26 cellular contexts compared by ENCODE assay signal in the genomic region with DNA sequence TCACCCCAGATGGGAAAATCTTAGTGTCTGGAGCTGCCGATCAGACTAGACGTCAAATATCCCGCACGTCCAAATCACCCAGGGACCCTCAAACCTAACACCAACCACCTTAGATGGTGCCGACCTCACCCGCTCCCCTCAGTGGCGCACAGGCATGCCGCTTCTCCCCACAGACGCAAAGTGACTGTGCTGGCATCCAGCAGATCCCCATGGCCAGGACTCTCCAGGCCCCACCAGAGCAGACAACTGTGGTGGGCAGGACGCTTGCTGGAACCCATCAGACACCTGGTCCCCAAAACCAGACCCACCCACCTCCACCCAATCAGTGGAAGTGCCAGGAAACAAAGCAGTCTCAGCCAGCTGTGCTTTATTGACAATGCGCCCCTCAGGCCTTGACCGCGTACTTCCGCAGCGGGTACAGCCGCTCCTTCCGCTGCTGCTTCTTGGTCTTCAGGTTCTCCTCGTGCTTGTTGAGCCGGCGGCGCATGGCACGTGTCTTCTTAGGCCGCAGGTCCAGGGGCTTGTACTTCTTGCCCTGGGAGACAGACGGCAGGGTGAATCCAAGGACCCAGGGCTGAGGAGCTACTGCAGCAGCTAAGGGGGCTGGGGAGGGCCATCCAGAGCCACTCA. TPM values are rescaled to one million over a fixed set of nuclear protein-coding genes. Genes with fewer than 3 reads are reported as not detected.
DNase-seq lines count a peak whose midpoint lies in the region; ATAC-seq, FAIRE-seq and TF ChIP-seq lines count a peak whose summit lies in the region.
"Had no signal": no experiment of that assay in that cellular context is flagged by ENCODE, and none has a peak within 500 bp of the region (broad histone marks: within the 10 kb centered on the region; RNA-seq: fewer than 3 reads in every experiment).

No MANE protein-coding gene starts in this region.

- no peaks in the 10 kb centered on the region for H3K9me3 Mint-ChIP-seq in stimulated activated naive B cell treated with anti-CD40 and anti-IgM and Interleukin-4, amounts not matched to agents 10 μg/mL and 1 μg/mL and 100 μg/mL, for 72 hours
- H3K9me3 Mint-ChIP-seq: CD8-positive, alpha-beta T cell had no signal

- H3K4me2 ChIP-seq in HepG2 (ENCODE audit: low read depth, low read length), result no peak overlapping the region

- H3K4me3 Mint-ChIP-seq in T-helper 17 cell, result no peak overlapping the region
- H3K4me3 Mint-ChIP-seq in stimulated activated naive B cell treated with anti-CD40 and anti-IgM and Interleukin-4, amounts not matched to agents 10 μg/mL and 1 μg/mL and 100 μg/mL, for 72 hours, result peak overlapping the region; percentile 9 to 37
- H3K4me3 Mint-ChIP-seq: CD8-positive, alpha-beta T cell had no signal

- peaks cover 29% of the 10 kb centered on the region for H3K79me2 ChIP-seq in HepG2 (ENCODE audit: insufficient read depth, low read length)

- peak overlapping the region; percentile 9 for H3K27ac Mint-ChIP-seq in T-helper 17 cell
- peak overlapping the region; percentile 61 for H3K27ac Mint-ChIP-seq in stimulated activated naive B cell treated with anti-CD40 and anti-IgM and Interleukin-4, amounts not matched to agents 10 μg/mL and 1 μg/mL and 100 μg/mL, for 72 hours
- H3K27ac Mint-ChIP-seq: CD8-positive, alpha-beta T cell had no signal

- ATAC-seq in HepG2, result no peak
- no peak for ATAC-seq in right lobe of liver
- ATAC-seq in T-helper 17 cell, result no peak
- no peak for ATAC-seq in stimulated activated naive B cell treated with anti-CD40 and anti-IgM and Interleukin-4, amounts not matched to agents 10 μg/mL and 1 μg/mL and 100 μg/mL, for 72 hours (replicated peaks)
- no peak for ATAC-seq in HG02885 (IDR thresholded peaks at IDR 0.05; ENCODE audit: poor library complexity, unreplicated experiment)
- ATAC-seq in HG03378 (IDR thresholded peaks at IDR 0.05; ENCODE audit: unreplicated experiment), result no peak
- ATAC-seq: CD8-positive, alpha-beta T cell; mucosa of descending colon had no signal

- H3K27me3 Mint-ChIP-seq in T-helper 17 cell, result no peaks in the 10 kb centered on the region
- H3K27me3 Mint-ChIP-seq in stimulated activated naive B cell treated with anti-CD40 and anti-IgM and Interleukin-4, amounts not matched to agents 10 μg/mL and 1 μg/mL and 100 μg/mL, for 72 hours, result no peaks in the 10 kb centered on the region

- intact Hi-C loops in HepG2 (cut with micrococcal nuclease; ENCODE audit: unreplicated experiment) (no loop called here), right lobe of liver (cut with DNase I) (no loop called here)

- peaks cover 25% of the 10 kb centered on the region for H3K4me1 Mint-ChIP-seq in T-helper 17 cell
- peaks cover 33 to 71% of the 10 kb centered on the region in 2 donors for H3K4me1 Mint-ChIP-seq in stimulated activated naive B cell treated with anti-CD40 and anti-IgM and Interleukin-4, amounts not matched to agents 10 μg/mL and 1 μg/mL and 100 μg/mL, for 72 hours

- no peak overlapping the region for H2AFZ ChIP-seq in HepG2 (ENCODE audit: low read length)

- H3K9me3 ChIP-seq in HepG2 (ENCODE audit: low read length) (no peaks in the 10 kb centered on the region), right lobe of liver (no peaks in the 10 kb centered on the region), T-helper 17 cell (ENCODE audit: control insufficient read depth, low read length, poor library complexity, severe bottlenecking) (no peaks in the 10 kb centered on the region)
- H3K9me3 ChIP-seq: esophagus muscularis mucosa, mucosa of descending colon, thyroid gland had no signal

- CTCF ChIA-PET in HepG2 (lab: Yijun Ruan, JAX; ENCODE audit: low intra/inter-chr PET ratio, low total read pairs), result no interaction called here

- FAIRE-seq in HepG2 (lab: Jason Lieb, UNC), result no peak
- FAIRE-seq: frontal cortex, GM12891 had no signal

- H3K36me3 ChIP-seq in HepG2 (replicated peaks in 1 of 2; ENCODE audit: control insufficient read depth in 1 of 2, insufficient read depth in 2 of 2, low read length in 2 of 2) (peaks cover 17 to 37% of the 10 kb centered on the region in 2 experiments), right lobe of liver (peaks cover 0 to 37% (median 19%) of the 10 kb centered on the region in 4 donors)

- H3K27me3 ChIP-seq in HepG2 (ENCODE audit: control insufficient read depth in 1 of 2, insufficient read depth in 2 of 2, low read length in 2 of 2), result no peaks in the 10 kb centered on the region; a peak in 2 of 5 replicates
- H3K27me3 ChIP-seq in right lobe of liver, result no peaks in the 10 kb centered on the region
- H3K27me3 ChIP-seq: esophagus muscularis mucosa, thyroid gland had no signal

- no peak overlapping the region for H3K27ac ChIP-seq in HepG2 (ENCODE audit: extremely low read length, insufficient read depth, low read length)
- no peak overlapping the region for H3K27ac ChIP-seq in right lobe of liver
- H3K27ac ChIP-seq in coronary artery, result no peak overlapping the region
- H3K27ac ChIP-seq: esophagus muscularis mucosa, skin epidermis, thyroid gland had no signal

- peaks cover 43% of the 10 kb centered on the region for H4K20me1 ChIP-seq in HepG2 (ENCODE audit: insufficient read depth, low read length)

- H3K9ac ChIP-seq in HepG2 (ENCODE audit: insufficient read depth, low read depth, low read length), result no peak overlapping the region

- WGBS in HepG2 (ENCODE audit: low lambda C conversion rate), result 97% methylated on average over 23 of the region's 24 CpGs
- WGBS in right lobe of liver (ENCODE audit: insufficient coverage, low coverage, low lambda C conversion rate, missing lambda C conversion rate), result 97% methylated on average over 6 of the region's 24 CpGs

- no peak overlapping the region for H3K4me3 ChIP-seq in HepG2 (replicated peaks in 1 of 3; ENCODE audit: insufficient read depth in 1 of 3, low read depth in 2 of 3, low read length in 3 of 3)
- H3K4me3 ChIP-seq in right lobe of liver, result no peak overlapping the region
- H3K4me3 ChIP-seq in coronary artery, result no peak overlapping the region
- H3K4me3 ChIP-seq: esophagus muscularis mucosa, mucosa of descending colon, skin epidermis, thyroid gland had no signal

- DNase-seq in HepG2 (ENCODE audit: low spot score) (no peak), right lobe of liver (no peak), T-helper 17 cell (no peak), coronary artery (ENCODE audit: low spot score) (peak; percentile 65), T-helper 1 cell (no peak)
- DNase-seq in stimulated activated naive B cell treated with anti-CD40 and anti-IgM and Interleukin-4, amounts not matched to agents 10 μg/mL and 1 μg/mL and 100 μg/mL, for 72 hours, result no peak
- DNase-seq: CD8-positive, alpha-beta T cell; DMS79; effector memory CD4-positive, alpha-beta T cell; hippocampal formation; Kasumi-1; mucosa of descending colon; NCI-H187 treated with DMSO at 0.1 percent for 48 hours; NCI-H748 treated with DMSO at 0.1 percent for 48 hours; OCI-M1; SHP77; stimulated activated naive CD4-positive, alpha-beta T cell; thyroid gland had no signal

- H3K4me1 ChIP-seq in HepG2 (ENCODE audit: insufficient read depth, low read length) (peaks cover 41% of the 10 kb centered on the region), right lobe of liver (peaks cover 0 to 18% (median 5%) of the 10 kb centered on the region in 4 donors)

- POLR2A ChIA-PET in HepG2 (lab: Yijun Ruan, JAX), result interaction anchor here (1.1 to 4.2 kb wide), 3 partner anchors 9 to 87 kb away, joined by 3 to 39 read pairs (median 4); partner anchors contain the start of gene NR6A1

- TF ChIP-seq RAD21 in HepG2 (CRISPR knock-in tag; IDR thresholded peaks at IDR 0.05), result no peak

- in situ Hi-C loops in HepG2 (cut with HindIII; ENCODE audit: extremely low pct_ligation_motif_present, low pct_unique_long_range_greater_than_20kb), result no loop called here

- BruUV-seq in HepG2 (replicated peaks; lab: Mats Ljungman, UMichigan), result no TSS peak

- H3K36me3 Mint-ChIP-seq in T-helper 17 cell (ENCODE audit: low read depth), result peaks cover 4% of the 10 kb centered on the region
- H3K36me3 Mint-ChIP-seq in stimulated activated naive B cell treated with anti-CD40 and anti-IgM and Interleukin-4, amounts not matched to agents 10 μg/mL and 1 μg/mL and 100 μg/mL, for 72 hours, result peaks cover 36 to 47% of the 10 kb centered on the region in 2 donors

- TF ChIP-seq CTCF in HepG2 (CRISPR knock-in tag; IDR thresholded peaks at IDR 0.05) (no peak), right lobe of liver (IDR thresholded peaks at IDR 0.05) (no peak), coronary artery (IDR thresholded peaks at IDR 0.05) (no peak)

- TF ChIP-seq POLR2A in HepG2 (IDR thresholded peaks at IDR 0.05; ENCODE audit: insufficient read depth in 1 of 2, low read depth in 2 of 2, low read length in 2 of 2) (no peak), right lobe of liver (IDR thresholded peaks at IDR 0.05) (no peak)

- no peak for TF ChIP-seq EP300 in HepG2 (IDR thresholded peaks at IDR 0.05; ENCODE audit: low read depth in 2 of 2, low read length in 2 of 2)
- TF ChIP-seq EP300 in HepG2 (CRISPR knock-in tag; IDR thresholded peaks at IDR 0.05; ENCODE audit: borderline replicate concordance), result no peak

RNA-seq across cellular contexts. Expression of gene RPL35, which starts 4.1 kb away (rescaled TPM):
- total RNA-seq in HepG2 (2016; rRNA removed; fragmentation: Illumina TruSeq; extraction: Trizol) (2,153 and 2,627 TPM in 2 replicates), right lobe of liver (1,000 to 10,000 TPM in 2 of 6 experiments, 100 to 1,000 TPM in 4; 372 to 1,299 (median 414) TPM), T-helper 17 cell (1,000 to 10,000 TPM; 1,657 to 1,708 TPM)
- total RNA-seq in HepG2 (2016; cell fraction: cytosol; rRNA removed; fragmentation: Illumina TruSeq; extraction: Trizol; ENCODE audit: low read depth), result 3,385 and 3,407 TPM in 2 replicates
- total RNA-seq in HepG2 (2016; cell fraction: insoluble cytoplasmic fraction; rRNA removed; fragmentation: Illumina TruSeq; extraction: Trizol), result 2,139 and 2,989 TPM in 2 replicates
- total RNA-seq in HepG2 (2016; cell fraction: membrane; rRNA removed; fragmentation: Illumina TruSeq; extraction: Trizol), result 3,807 and 4,143 TPM in 2 replicates
- 683 and 708 TPM in 2 replicates for total RNA-seq in HepG2 (2016; cell fraction: nucleus; rRNA removed; fragmentation: Illumina TruSeq; extraction: Trizol)
- 2,935 and 3,116 TPM in 2 replicates for polyA plus RNA-seq in HepG2 (2011; rRNA removed)
- polyA plus RNA-seq in HepG2 (2011; cell fraction: cytosol; rRNA removed), result 2,953 and 3,054 TPM in 2 replicates
- polyA plus RNA-seq in HepG2 (2011; cell fraction: nucleus; rRNA removed), result 616 and 803 TPM in 2 replicates
- polyA plus RNA-seq in HepG2 (2012), result 2,083 and 2,112 TPM in 2 replicates
- 3,684 and 3,704 TPM in 2 replicates for polyA plus RNA-seq in HepG2 (2016; cell fraction: cytosol; fragmentation: Illumina TruSeq; extraction: Trizol; ENCODE audit: low read depth)
- polyA plus RNA-seq in HepG2 (2016; cell fraction: insoluble cytoplasmic fraction; fragmentation: Illumina TruSeq; extraction: Trizol; ENCODE audit: low read depth), result 2,597 and 2,813 TPM in 2 replicates
- polyA plus RNA-seq in HepG2 (2016; cell fraction: membrane; fragmentation: Illumina TruSeq; extraction: Trizol; ENCODE audit: low read depth), result 3,334 and 3,770 TPM in 2 replicates
- 1,227 and 1,286 TPM in 2 replicates for polyA plus RNA-seq in HepG2 (2016; cell fraction: nucleus; fragmentation: Illumina TruSeq; extraction: Trizol; ENCODE audit: insufficient read depth, low read depth)
- polyA minus RNA-seq in HepG2 (2011; rRNA and poly(A)+ RNA removed; ENCODE audit: low replicate concordance), result 387 and 1,363 TPM in 2 replicates
- polyA minus RNA-seq in HepG2 (2011; cell fraction: cytosol; rRNA and poly(A)+ RNA removed), result 205 and 223 TPM in 2 replicates
- polyA minus RNA-seq in HepG2 (2011; cell fraction: nucleus; rRNA and poly(A)+ RNA removed), result 118 and 163 TPM in 2 replicates

RNA-seq across cellular contexts. Expression of gene ARPC5L, which starts 4.3 kb away (rescaled TPM):
- 33.8 and 35.4 TPM in 2 replicates for total RNA-seq in HepG2 (2016; rRNA removed; fragmentation: Illumina TruSeq; extraction: Trizol)
- total RNA-seq in HepG2 (2016; cell fraction: cytosol; rRNA removed; fragmentation: Illumina TruSeq; extraction: Trizol; ENCODE audit: low read depth), result 21.4 and 25.6 TPM in 2 replicates
- total RNA-seq in HepG2 (2016; cell fraction: insoluble cytoplasmic fraction; rRNA removed; fragmentation: Illumina TruSeq; extraction: Trizol), result 32.9 and 34.8 TPM in 2 replicates
- total RNA-seq in HepG2 (2016; cell fraction: membrane; rRNA removed; fragmentation: Illumina TruSeq; extraction: Trizol), result 37.4 and 43.6 TPM in 2 replicates
- 17.1 and 19.2 TPM in 2 replicates for total RNA-seq in HepG2 (2016; cell fraction: nucleus; rRNA removed; fragmentation: Illumina TruSeq; extraction: Trizol)
- 23.6 and 29.9 TPM in 2 replicates for polyA plus RNA-seq in HepG2 (2011; rRNA removed)
- 24.8 and 25.8 TPM in 2 replicates for polyA plus RNA-seq in HepG2 (2011; cell fraction: cytosol; rRNA removed)
- polyA plus RNA-seq in HepG2 (2011; cell fraction: nucleus; rRNA removed), result 14.2 and 16.9 TPM in 2 replicates
- 23.8 and 28.3 TPM in 2 replicates for polyA plus RNA-seq in HepG2 (2012)
- 38.1 and 45.8 TPM in 2 replicates for polyA plus RNA-seq in HepG2 (2016; cell fraction: cytosol; fragmentation: Illumina TruSeq; extraction: Trizol; ENCODE audit: low read depth)
- 52.1 and 52.2 TPM in 2 replicates for polyA plus RNA-seq in HepG2 (2016; cell fraction: insoluble cytoplasmic fraction; fragmentation: Illumina TruSeq; extraction: Trizol; ENCODE audit: low read depth)
- polyA plus RNA-seq in HepG2 (2016; cell fraction: membrane; fragmentation: Illumina TruSeq; extraction: Trizol; ENCODE audit: low read depth), result 48.0 and 55.5 TPM in 2 replicates
- polyA plus RNA-seq in HepG2 (2016; cell fraction: nucleus; fragmentation: Illumina TruSeq; extraction: Trizol; ENCODE audit: insufficient read depth, low read depth), result 58.5 and 61.4 TPM in 2 replicates
- 9.0 and 35.1 TPM in 2 replicates for polyA minus RNA-seq in HepG2 (2011; rRNA and poly(A)+ RNA removed; ENCODE audit: low replicate concordance)
- polyA minus RNA-seq in HepG2 (2011; cell fraction: cytosol; rRNA and poly(A)+ RNA removed), result 8.1 and 9.9 TPM in 2 replicates
- polyA minus RNA-seq in HepG2 (2011; cell fraction: nucleus; rRNA and poly(A)+ RNA removed), result 10.1 and 10.8 TPM in 2 replicates
- 10 to 100 TPM; 15.2 to 25.7 (median 20.6) TPM for total RNA-seq in right lobe of liver
- 10 to 100 TPM; 37.5 to 44.7 TPM for total RNA-seq in T-helper 17 cell

RNA-seq across cellular contexts. Expression of gene WDR38, which starts 4.4 kb away (rescaled TPM):
- total RNA-seq in HepG2 (2016; rRNA removed; fragmentation: Illumina TruSeq; extraction: Trizol), result not detected in 2 replicates
- not detected in 2 replicates for total RNA-seq in HepG2 (2016; cell fraction: cytosol; rRNA removed; fragmentation: Illumina TruSeq; extraction: Trizol; ENCODE audit: low read depth)
- not detected in 2 replicates for total RNA-seq in HepG2 (2016; cell fraction: insoluble cytoplasmic fraction; rRNA removed; fragmentation: Illumina TruSeq; extraction: Trizol)
- total RNA-seq in HepG2 (2016; cell fraction: membrane; rRNA removed; fragmentation: Illumina TruSeq; extraction: Trizol), result not detected in 2 replicates
- not detected in 2 replicates for total RNA-seq in HepG2 (2016; cell fraction: nucleus; rRNA removed; fragmentation: Illumina TruSeq; extraction: Trizol)
- not detected in 2 replicates for polyA plus RNA-seq in HepG2 (2011; rRNA removed)
- not detected in 2 replicates for polyA plus RNA-seq in HepG2 (2011; cell fraction: cytosol; rRNA removed)
- not detected in 2 replicates for polyA plus RNA-seq in HepG2 (2011; cell fraction: nucleus; rRNA removed)
- 0.11 TPM in 1 of 2 replicates, not detected in the other for polyA plus RNA-seq in HepG2 (2012)
- not detected in 2 replicates for polyA plus RNA-seq in HepG2 (2016; cell fraction: cytosol; fragmentation: Illumina TruSeq; extraction: Trizol; ENCODE audit: low read depth)
- polyA plus RNA-seq in HepG2 (2016; cell fraction: insoluble cytoplasmic fraction; fragmentation: Illumina TruSeq; extraction: Trizol; ENCODE audit: low read depth), result not detected in 2 replicates
- polyA plus RNA-seq in HepG2 (2016; cell fraction: membrane; fragmentation: Illumina TruSeq; extraction: Trizol; ENCODE audit: low read depth), result not detected in 2 replicates
- polyA plus RNA-seq in HepG2 (2016; cell fraction: nucleus; fragmentation: Illumina TruSeq; extraction: Trizol; ENCODE audit: insufficient read depth, low read depth), result not detected in 2 replicates
- polyA minus RNA-seq in HepG2 (2011; rRNA and poly(A)+ RNA removed; ENCODE audit: low replicate concordance), result not detected in 2 replicates
- polyA minus RNA-seq in HepG2 (2011; cell fraction: cytosol; rRNA and poly(A)+ RNA removed), result not detected in 2 replicates
- not detected in 2 replicates for polyA minus RNA-seq in HepG2 (2011; cell fraction: nucleus; rRNA and poly(A)+ RNA removed)
- total RNA-seq in right lobe of liver, result not detected
- not detected for total RNA-seq in T-helper 17 cell
- total RNA-seq: CD8-positive, alpha-beta T cell; frontal cortex; liver; mucosa of descending colon; pulmonary artery endothelial cell had no signal
- polyA plus RNA-seq: liver had no signal
